In the genomic region with DNA sequence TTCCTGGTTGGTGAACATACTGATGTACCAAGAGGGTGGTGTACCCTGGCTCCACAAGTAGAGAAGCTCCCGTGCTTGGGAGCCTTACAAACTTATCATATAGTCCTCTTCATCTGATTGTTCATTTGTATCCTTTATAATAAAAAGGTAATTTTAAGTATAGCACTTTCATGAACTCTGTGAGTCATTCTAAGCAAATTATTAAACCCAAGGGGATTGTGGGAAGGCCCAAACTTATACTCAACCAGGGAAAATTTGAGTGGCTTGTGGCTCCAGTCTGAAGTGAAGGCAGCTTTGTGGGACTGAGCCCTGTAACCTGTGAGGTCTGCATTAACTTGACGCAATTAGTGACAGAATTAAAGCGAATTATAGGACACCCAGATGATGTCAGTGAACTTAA, we compare ENCODE assay signal across 17 cellular contexts. TPM values are rescaled to one million over a fixed set of nuclear protein-coding genes. Genes with fewer than 3 reads are reported as not detected.
DNase-seq lines count a peak whose midpoint lies in the region; ATAC-seq, FAIRE-seq and TF ChIP-seq lines count a peak whose summit lies in the region.
"Had no signal": no experiment of that assay in that cellular context is flagged by ENCODE, and none has a peak within 500 bp of the region (broad histone marks: within the 10 kb centered on the region; RNA-seq: fewer than 3 reads in every experiment).

No MANE protein-coding gene starts in this region.

- FAIRE-seq in A549 (lab: Jason Lieb, UNC) (no peak), keratinocyte (lab: Jason Lieb, UNC) (no peak)
- FAIRE-seq: pancreas had no signal

- no peak for ATAC-seq in A549
- ATAC-seq: activated T-helper 17 cell treated with anti-CD3 and anti-CD28 coated beads, Interleukin-2, amount 50 U/mL, for 72 hours had no signal

- H3K4me1 ChIP-seq in A549 (peaks cover 16% of the 10 kb centered on the region; the same call in 2 of the 3 replicates), keratinocyte (ENCODE audit: control insufficient read depth, extremely low read depth, insufficient read depth, low read length) (peaks cover 20% of the 10 kb centered on the region), transverse colon (no peaks in the 10 kb centered on the region)

- TF ChIP-seq EP300 in A549 (IDR thresholded peaks at IDR 0.05), result no peak
- no peak for TF ChIP-seq EP300 in transverse colon (IDR thresholded peaks at IDR 0.05; ENCODE audit: low read depth)

- WGBS in A549 (ENCODE audit: missing lambda C conversion rate), result 97% methylated on average over 3 of the region's 3 CpGs
- WGBS in transverse colon (ENCODE audit: low coverage in 1 of 2), 2 donors, result 80 to 95% methylated on average over 3 of the region's 3 CpGs

- H3K27ac ChIP-seq in A549, result no peak overlapping the region
- peak overlapping the region; percentile 17 for H3K27ac ChIP-seq in keratinocyte (ENCODE audit: control insufficient read depth, insufficient read depth, low read length)
- H3K27ac ChIP-seq in transverse colon, result no peak overlapping the region
- H3K27ac ChIP-seq: coronary artery, hepatocyte, pancreas had no signal

- peak overlapping the region; percentile 22 for H2AFZ ChIP-seq in keratinocyte (ENCODE audit: control insufficient read depth, low read length)
- H2AFZ ChIP-seq: hepatocyte had no signal

- no peaks in the 10 kb centered on the region for H4K20me1 ChIP-seq in keratinocyte (ENCODE audit: control insufficient read depth, extremely low read depth, insufficient read depth, low read length)

- no peak for TF ChIP-seq RAD21 in A549 (conservative IDR thresholded peaks at IDR 0.05 in 1 of 2, IDR thresholded peaks at IDR 0.05 in 1 of 2)

- CTCF ChIA-PET in A549 (lab: Yijun Ruan, JAX), result interaction anchor here (0.6 to 2.5 kb wide), 4 partner anchors 13 to 87 kb away, joined by 3 to 6 read pairs (median 4); no protein-coding TSS in a partner anchor

- dilution Hi-C loops in keratinocyte (cut with MboI; ENCODE audit: extremely low pct_ligation_motif_present, low sequenced_read_pairs), result no loop called here

- H3K4me2 ChIP-seq in A549, result 0 out of 3 replicates have a peak overlapping the region, but pooled peaks have one; percentile 4
- no peak overlapping the region for H3K4me2 ChIP-seq in keratinocyte (ENCODE audit: control insufficient read depth, extremely low read depth, insufficient read depth, low read depth, low read length)
- H3K4me2 ChIP-seq: hepatocyte had no signal

- TF ChIP-seq CTCF in A549 (IDR thresholded peaks at IDR 0.05) (no peak), astrocyte of the spinal cord (IDR thresholded peaks at IDR 0.05; ENCODE audit: low read depth, low read length) (no peak), keratinocyte (optimal IDR thresholded peaks at IDR 0.05 in 1 of 3, IDR thresholded peaks at IDR 0.05 in 1 of 3, conservative IDR thresholded peaks at IDR 0.05 in 1 of 3; ENCODE audit: extremely low read depth in 1 of 3, insufficient read depth in 2 of 3, low read length in 3 of 3) (no peak), transverse colon (IDR thresholded peaks at IDR 0.05) (no peak)

- H3K79me2 ChIP-seq in keratinocyte (ENCODE audit: control insufficient read depth, insufficient read depth, low read length), result peaks cover 30% of the 10 kb centered on the region

- H3K27me3 ChIP-seq in keratinocyte (ENCODE audit: control insufficient read depth, extremely low read depth, insufficient read depth, low read length) (no peaks in the 10 kb centered on the region), transverse colon (no peaks in the 10 kb centered on the region)
- H3K27me3 ChIP-seq: hepatocyte, pancreas had no signal

- H3K9me3 ChIP-seq in A549 (no peaks in the 10 kb centered on the region), keratinocyte (ENCODE audit: control insufficient read depth, low read depth, low read length) (peaks cover 3% of the 10 kb centered on the region), transverse colon (no peaks in the 10 kb centered on the region)
- H3K9me3 ChIP-seq: pancreas had no signal

- no peak overlapping the region for H3K9ac ChIP-seq in keratinocyte (ENCODE audit: control insufficient read depth, extremely low read depth, insufficient read depth, low read length)

- TF ChIP-seq POLR2A in A549 (IDR thresholded peaks at IDR 0.05; ENCODE audit: low read length) (no peak), transverse colon (IDR thresholded peaks at IDR 0.05) (no peak)

- intact Hi-C loops in transverse colon (cut with DNase I; ENCODE audit: low total_unique reads), result no loop called here

- DNase-seq in A549 (ENCODE audit: low read depth in 1 of 2, low spot score in 1 of 2) (no peak), HK-2 (ENCODE audit: unreplicated experiment) (peak; percentile 5), astrocyte of the spinal cord (ENCODE audit: low read depth, low spot score) (peak; percentile 37), keratinocyte (ENCODE audit: low read depth, low spot score) (no peak), NCI-H1048 (lab: John Stamatoyannopoulos, UW) (no peak), DMS53 treated with DMSO at 0.1 percent for 48 hours (lab: John Stamatoyannopoulos, UW; ENCODE audit: unreplicated experiment) (no peak), transverse colon (no peak), mucosa of gallbladder (ENCODE audit: low spot score) (no peak)
- DNase-seq: activated CD8-positive, alpha-beta memory T cell treated with anti-CD3 and anti-CD28 coated beads for 24 hours; Kasumi-1; NCI-H1694 treated with DMSO at 0.1 percent for 48 hours; NCI-H446 treated with DMSO at 0.1 percent for 48 hours; pancreas; stimulated activated naive CD4-positive, alpha-beta T cell treated with Interleukin-2 at 50 U/mL for 16 hours had no signal

- H3K4me3 ChIP-seq in A549, result no peak overlapping the region
- no peak overlapping the region for H3K4me3 ChIP-seq in astrocyte of the spinal cord (ENCODE audit: low read depth, low read length)
- no peak overlapping the region for H3K4me3 ChIP-seq in keratinocyte (ENCODE audit: control insufficient read depth in 2 of 3, extremely low read depth in 1 of 3, insufficient read depth in 2 of 3, low read depth in 1 of 3, low read length in 3 of 3)
- no peak overlapping the region for H3K4me3 ChIP-seq in transverse colon
- H3K4me3 ChIP-seq: coronary artery, hepatocyte, pancreas had no signal

- in situ Hi-C loops in astrocyte of the spinal cord (cut with HindIII; ENCODE audit: low sequenced_read_pairs), result no loop called here
- in situ Hi-C loops in transverse colon (cut with MboI; ENCODE audit: low pct_ligation_motif_present in 1 of 4, low pct_unique_long_range_greater_than_20kb in 1 of 4, low sequenced_read_pairs in 3 of 4), result no loop called here

- H3K36me3 ChIP-seq in keratinocyte (ENCODE audit: control insufficient read depth in 2 of 2, extremely low read depth in 1 of 2, insufficient read depth in 2 of 2, low read length in 2 of 2) (no peaks in the 10 kb centered on the region), transverse colon (no peaks in the 10 kb centered on the region)
- H3K36me3 ChIP-seq: pancreas had no signal

- POLR2A ChIA-PET in A549 (lab: Yijun Ruan, JAX), result no interaction called here

- H3K9me1 ChIP-seq in keratinocyte (ENCODE audit: control insufficient read depth, extremely low read depth, insufficient read depth, low read length), result no peaks in the 10 kb centered on the region

TF ChIP-seq in A549, 52 proteins besides CTCF, POLR2A, EP300 and RAD21:
- no peak for TF ChIP-seq CEBPB (IDR thresholded peaks at IDR 0.05)
- no peak for TF ChIP-seq HEYL (CRISPR knock-in tag; IDR thresholded peaks at IDR 0.05)
- TF ChIP-seq, protein P1, sequence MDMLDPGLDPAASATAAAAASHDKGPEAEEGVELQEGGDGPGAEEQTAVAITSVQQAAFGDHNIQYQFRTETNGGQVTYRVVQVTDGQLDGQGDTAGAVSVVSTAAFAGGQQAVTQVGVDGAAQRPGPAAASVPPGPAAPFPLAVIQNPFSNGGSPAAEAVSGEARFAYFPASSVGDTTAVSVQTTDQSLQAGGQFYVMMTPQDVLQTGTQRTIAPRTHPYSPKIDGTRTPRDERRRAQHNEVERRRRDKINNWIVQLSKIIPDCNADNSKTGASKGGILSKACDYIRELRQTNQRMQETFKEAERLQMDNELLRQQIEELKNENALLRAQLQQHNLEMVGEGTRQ (IDR thresholded peaks at IDR 0.05), result no peak
- no peak for TF ChIP-seq HOXB13 (CRISPR knock-in tag; IDR thresholded peaks at IDR 0.05; ENCODE audit: low read depth)
TF ChIP-seq in A549: peak in this region for 0.

RNA-seq across cellular contexts. Expression of gene TTBK2, which starts 29.0 kb away (rescaled TPM):
- polyA plus RNA-seq in A549 (2011; rRNA removed), result 5.3 and 5.6 TPM in 2 replicates
- 0.86 and 1.1 TPM in 2 replicates for polyA plus RNA-seq in A549 (2012; cell fraction: cytosol; rRNA removed)
- polyA plus RNA-seq in A549 (2012; cell fraction: nucleus; rRNA removed), result 0.84 and 1.3 TPM in 2 replicates
- polyA plus RNA-seq in A549 (2017; fragmentation: RNase III; extraction: RNeasy Plus Mini Kit Qiagen cat#74134 plus additional on column Dnase treatment), result 1.8 to 2.3 TPM (median 2.0 TPM) in 3 replicates
- 7.0 and 9.6 TPM in 2 replicates for polyA minus RNA-seq in A549 (2011; rRNA and poly(A)+ RNA removed)
- 4.7 to 7.3 TPM (median 4.8 TPM) in 3 replicates for polyA plus RNA-seq in keratinocyte
- polyA plus RNA-seq in keratinocyte (2011; ENCODE audit: low read depth), result 2.1 TPM
- polyA plus RNA-seq in keratinocyte (2011; cell fraction: cytosol; rRNA removed), result 2.8 and 5.1 TPM in 2 replicates
- 11.5 and 12.7 TPM in 2 replicates for polyA plus RNA-seq in keratinocyte (2011; cell fraction: nucleus; rRNA removed)
- polyA plus RNA-seq in keratinocyte (2012; ENCODE audit: low replicate concordance), result 3.2 TPM in 2 replicates
- 4.9 to 17.5 TPM (median 11.1 TPM) in 3 replicates for polyA minus RNA-seq in keratinocyte
- 6.3 TPM for polyA minus RNA-seq in keratinocyte (2011; cell fraction: cytosol; rRNA and poly(A)+ RNA removed)
- 9.8 and 18.8 TPM in 2 replicates for polyA minus RNA-seq in keratinocyte (2011; cell fraction: nucleus; rRNA and poly(A)+ RNA removed)
- total RNA-seq in transverse colon, result 10 to 100 TPM in 3 of 4 donors, 1 to 10 TPM in 1; 7.9 to 78.2 (median 18.2) TPM
- total RNA-seq in mucosa of gallbladder, result 18.6 TPM

Comparison
In these comparisons a context has a peak if more than half of its experiments do, and no peak if none do; other contexts are left out.
1. DNase-seq: peak in HK-2 (single experiment) and astrocyte of the spinal cord (single experiment); none in A549 (0 of 2), keratinocyte (single experiment), NCI-H1048 (single experiment), DMS53 treated with DMSO at 0.1 percent for 48 hours (single experiment), transverse colon (single experiment) and mucosa of gallbladder (single experiment).